ENCODE assay signal across 8 cellular contexts in genomic region chr2:27356382-27357181, GRCh38. TPM values are rescaled to one million over a fixed set of nuclear protein-coding genes. Genes with fewer than 3 reads are reported as not detected.
DNase-seq lines count a peak whose midpoint lies in the region; ATAC-seq and TF ChIP-seq lines count a peak whose summit lies in the region.

GTF3C2 (minus strand) TSS chr2:27356764; CDS start chr2:27343554, 13,210 bp downstream.

- H3K27ac ChIP-seq in osteoblast (ENCODE audit: low read depth, low read length): peak within 1 kb of the TSS; percentile 91
- H3K27ac ChIP-seq in thoracic aorta: peak within 1 kb of the TSS; percentile 76 to 91

- H2AFZ ChIP-seq in osteoblast (ENCODE audit: low read length): peak within 1 kb of the TSS; percentile 99

- peak within 1 kb of the TSS; percentile 99 for H3K4me3 Mint-ChIP-seq in activated naive CD8-positive, alpha-beta T cell

- no peaks in the 10 kb centered on the region for H3K27me3 ChIP-seq in osteoblast (ENCODE audit: insufficient read depth, low read length)
- H3K27me3 ChIP-seq in thoracic aorta (replicated peaks; ENCODE audit: insufficient read depth): no peaks in the 10 kb centered on the region

- CTCF ChIA-PET in GM10248 (lab: Yijun Ruan, JAX): interaction anchor here (0.8 to 2.0 kb wide), 2 partner anchors 13 to 327 kb away, joined by 3 to 10 read pairs; partner anchors contain the start of gene EIF2B4

- ATAC-seq in HG02623 (IDR thresholded peaks at IDR 0.05; ENCODE audit: unreplicated experiment) (peak; percentile 82), thoracic aorta (ENCODE audit: insufficient number of reproducible peaks, low FRiP score, low read depth) (peak; percentile 92)

- H4K20me1 ChIP-seq in osteoblast (ENCODE audit: insufficient read depth, low read length): peaks cover 6% of the 10 kb centered on the region

- H3K27me3 Mint-ChIP-seq in activated naive CD8-positive, alpha-beta T cell: no peaks in the 10 kb centered on the region

- H3K36me3 ChIP-seq in osteoblast (ENCODE audit: insufficient read depth, low read length) (no peaks in the 10 kb centered on the region), thoracic aorta (no peaks in the 10 kb centered on the region)

- no peaks in the 10 kb centered on the region for H3K36me3 Mint-ChIP-seq in activated naive CD8-positive, alpha-beta T cell

- H3K4me3 ChIP-seq in osteoblast (ENCODE audit: insufficient read depth, low read length) (peak within 1 kb of the TSS; percentile 85), thoracic aorta (peak within 1 kb of the TSS; percentile 85)

- DNase-seq in GM10248 (ENCODE audit: extremely low spot score) (peak; percentile 90), NCI-H1105 (lab: John Stamatoyannopoulos, UW) (peak; percentile 89), SKM-1 treated with dmso at 0.1 percent for 144 hours (lab: John Stamatoyannopoulos, UW; ENCODE audit: unreplicated experiment) (peak; percentile 98), glomerular visceral epithelial cell (ENCODE audit: extremely low spot score) (peak; percentile 95), osteoblast (ENCODE audit: insufficient read length, low spot score, missing footprints) (peak; percentile 99), thoracic aorta (ENCODE audit: low spot score) (peak; percentile 83)

- H3K4me2 ChIP-seq in osteoblast (ENCODE audit: insufficient read depth, low read length): peak within 1 kb of the TSS; percentile 68

- H3K9me3 Mint-ChIP-seq in activated naive CD8-positive, alpha-beta T cell (ENCODE audit: low read depth): no peaks in the 10 kb centered on the region

- no peak for TF ChIP-seq CTCF in GM10248 (IDR thresholded peaks at IDR 0.05; ENCODE audit: control extremely low read depth, extremely low read depth, low read depth, missing control alignments)
- TF ChIP-seq CTCF in osteoblast (IDR thresholded peaks at IDR 0.05; ENCODE audit: extremely low read depth, low read depth, low read length): no peak
- TF ChIP-seq CTCF in thoracic aorta (IDR thresholded peaks at IDR 0.05): peak; percentile 15

- H3K79me2 ChIP-seq in osteoblast (ENCODE audit: insufficient read depth, low read length): peaks cover 62% of the 10 kb centered on the region

- H3K4me1 Mint-ChIP-seq in activated naive CD8-positive, alpha-beta T cell (ENCODE audit: low read depth): peaks cover 51% of the 10 kb centered on the region

- POLR2A ChIA-PET in GM10248 (lab: Yijun Ruan, JAX): no interaction called here

- H3K9me3 ChIP-seq in osteoblast (ENCODE audit: low read depth, low read length): no peaks in the 10 kb centered on the region
- no peaks in the 10 kb centered on the region for H3K9me3 ChIP-seq in thoracic aorta

- peak within 1 kb of the TSS; percentile 100 for H3K27ac Mint-ChIP-seq in activated naive CD8-positive, alpha-beta T cell

- H3K4me1 ChIP-seq in osteoblast (ENCODE audit: insufficient read depth, low read length) (peaks cover 21% of the 10 kb centered on the region), thoracic aorta (ENCODE audit: control insufficient read depth in 1 of 2, low read depth in 2 of 2) (peaks cover 23 to 29% of the 10 kb centered on the region in 2 donors)

RNA-seq across cellular contexts. Expression of gene GTF3C2, which starts in this region (rescaled TPM):
- total RNA-seq in osteoblast (32.7 and 34.4 TPM in 2 replicates), thoracic aorta (10 to 100 TPM; 56.6 to 58.8 TPM)

Comparison
In these comparisons a context has a peak if more than half of its experiments do, and no peak if none do; other contexts are left out.
1. Peak in every context shown above with its lines: DNase-seq, ATAC-seq, H3K4me3 ChIP-seq and H3K27ac ChIP-seq.